8 cellular contexts compared by ENCODE assay signal in genomic region chrX:71178908-71179307, GRCh38. TPM values are rescaled to one million over a fixed set of nuclear protein-coding genes. Genes with fewer than 3 reads are reported as not detected.
DNase-seq lines count a peak whose midpoint lies in the region; ATAC-seq and TF ChIP-seq lines count a peak whose summit lies in the region.

No MANE protein-coding gene starts in this region.

- H3K9me3 ChIP-seq in heart left ventricle (no peaks in the 10 kb centered on the region), psoas muscle (no peaks in the 10 kb centered on the region)

- POLR2A ChIA-PET in activated naive CD8-positive, alpha-beta T cell treated with anti-CD3 and anti-CD28 coated beads, Interleukin-2, amount 10 ng/mL, durations not matched to agents 7 days and 5 days (lab: Charles Lee) = no interaction called here

- H3K4me1 ChIP-seq in heart left ventricle = peaks cover 0 to 12% (median 0%) of the 10 kb centered on the region in 12 donors
- no peaks in the 10 kb centered on the region for H3K4me1 ChIP-seq in psoas muscle

- H3K36me3 ChIP-seq in heart left ventricle (no peaks in the 10 kb centered on the region), psoas muscle (ENCODE audit: insufficient read depth in 1 of 2, low read depth in 1 of 2) (no peaks in the 10 kb centered on the region)

- peak overlapping the region; percentile 70 for H3K27ac Mint-ChIP-seq in activated naive CD8-positive, alpha-beta T cell treated with anti-CD3 and anti-CD28 coated beads, Interleukin-2, amount 10 ng/mL, durations not matched to agents 7 days and 5 days

- intact Hi-C loops in heart left ventricle (cut with DNase I) = loop anchor here (2.0 to 10.0 kb wide), 13 partner anchors 54 to 414 kb away; partner anchors contain the start of gene FOXO4 (in 2 of the 10)
- intact Hi-C loops in psoas muscle (cut with DNase I) = loop anchor here (5.0 to 10.0 kb wide), 3 partner anchors 184 to 724 kb away; no protein-coding TSS in a partner anchor

- DNase-seq in GM04504 (ENCODE audit: low read depth) (peak; percentile 27), LHCN-M2 (ENCODE audit: low read depth) (peak; percentile 51), RKO (ENCODE audit: low spot score) (peak; percentile 75), heart left ventricle (peak in 3 of 5 donors; percentile 30 to 38 (median 35)), psoas muscle (peak in 1 of 2 donors; percentile 33)
- no peak for DNase-seq in activated naive CD8-positive, alpha-beta T cell treated with anti-CD3 and anti-CD28 coated beads, Interleukin-2, amount 10 ng/mL, durations not matched to agents 7 days and 5 days

- peaks cover 16% of the 10 kb centered on the region for H3K4me1 Mint-ChIP-seq in activated naive CD8-positive, alpha-beta T cell treated with anti-CD3 and anti-CD28 coated beads, Interleukin-2, amount 10 ng/mL, durations not matched to agents 7 days and 5 days

- no peaks in the 10 kb centered on the region for H3K27me3 Mint-ChIP-seq in activated naive CD8-positive, alpha-beta T cell treated with anti-CD3 and anti-CD28 coated beads, Interleukin-2, amount 10 ng/mL, durations not matched to agents 7 days and 5 days

- TF ChIP-seq CTCF in heart left ventricle (IDR thresholded peaks at IDR 0.05) (peak; percentile 50 to 72 (median 66)), psoas muscle (IDR thresholded peaks at IDR 0.05) (peak; percentile 68)

- H3K4me3 Mint-ChIP-seq in activated naive CD8-positive, alpha-beta T cell treated with anti-CD3 and anti-CD28 coated beads, Interleukin-2, amount 10 ng/mL, durations not matched to agents 7 days and 5 days = no peak overlapping the region

- H3K9me3 Mint-ChIP-seq in activated naive CD8-positive, alpha-beta T cell treated with anti-CD3 and anti-CD28 coated beads, Interleukin-2, amount 10 ng/mL, durations not matched to agents 7 days and 5 days = no peaks in the 10 kb centered on the region

- ATAC-seq in activated naive CD8-positive, alpha-beta T cell treated with anti-CD3 and anti-CD28 coated beads, Interleukin-2, amount 10 ng/mL, durations not matched to agents 7 days and 5 days (ENCODE audit: low read depth) = no peak
- peak in 3 of 4 donors; percentile 31 to 51 (median 49) for ATAC-seq in heart left ventricle
- ATAC-seq in psoas muscle = peak in 3 of 4 donors; percentile 35 to 48 (median 46)
- ATAC-seq in HG02763 (IDR thresholded peaks at IDR 0.05; ENCODE audit: unreplicated experiment) = no peak
- ATAC-seq in GM19023 (IDR thresholded peaks at IDR 0.05; ENCODE audit: unreplicated experiment) = no peak

- no peak overlapping the region for H3K4me3 ChIP-seq in heart left ventricle
- H3K4me3 ChIP-seq in psoas muscle = no peak overlapping the region

- H3K27ac ChIP-seq in heart left ventricle (no peak overlapping the region), psoas muscle (no peak overlapping the region)

- H3K27me3 ChIP-seq in heart left ventricle (peaks cover 0 to 18% (median 0%) of the 10 kb centered on the region in 9 donors), psoas muscle (ENCODE audit: insufficient read depth in 3 of 3, low read length in 2 of 3) (no peaks in the 10 kb centered on the region)

- no peak for TF ChIP-seq POLR2A in heart left ventricle (IDR thresholded peaks at IDR 0.05)

- WGBS in heart left ventricle, 4 donors = 0 to 4% (median 1%) methylated on average over 4 of the region's 4 CpGs
- 0 to 1% (median 0%) methylated on average over 4 of the region's 4 CpGs for WGBS in psoas muscle, 3 donors

- peaks cover 13% of the 10 kb centered on the region for H3K36me3 Mint-ChIP-seq in activated naive CD8-positive, alpha-beta T cell treated with anti-CD3 and anti-CD28 coated beads, Interleukin-2, amount 10 ng/mL, durations not matched to agents 7 days and 5 days

RNA-seq across cellular contexts. Expression of gene NLGN3, which starts 34.3 kb away (rescaled TPM):
- total RNA-seq in LHCN-M2 (2014; rRNA removed) (0.06 and 0.23 TPM in 2 replicates), heart left ventricle (1 to 10 TPM in 1 of 9 donors, under 1 TPM in 8; 0.14 to 1.3 (median 0.52) TPM), psoas muscle (under 1 TPM; 0.07 to 0.32 (median 0.15) TPM)
- 0.12 TPM for polyA plus RNA-seq in LHCN-M2 (2012)
- 1 to 10 TPM; 1.4 to 1.9 TPM for total RNA-seq in activated naive CD8-positive, alpha-beta T cell treated with anti-CD3 and anti-CD28 coated beads, Interleukin-2, amount 10 ng/mL, durations not matched to agents 7 days and 5 days
- polyA plus RNA-seq in heart left ventricle (under 1 TPM; 0.15 to 0.19 TPM), psoas muscle (under 1 TPM; 0.04 to 0.10 (median 0.08) TPM)

RNA-seq across cellular contexts. Expression of gene GJB1, which starts 44.1 kb away (rescaled TPM):
- total RNA-seq in LHCN-M2 (2014; rRNA removed) (not detected in 2 replicates), heart left ventricle (not detected), psoas muscle (not detected)
- not detected for polyA plus RNA-seq in LHCN-M2 (2012)
- under 1 TPM in 1 of 2 experiments, not detected in 1; 0.26 TPM for total RNA-seq in activated naive CD8-positive, alpha-beta T cell treated with anti-CD3 and anti-CD28 coated beads, Interleukin-2, amount 10 ng/mL, durations not matched to agents 7 days and 5 days
- polyA plus RNA-seq in heart left ventricle (not detected), psoas muscle (under 1 TPM in 2 of 3 donors, not detected in 1; 0.05 TPM)

Comparison
In these comparisons a context has a peak if more than half of its experiments do, and no peak if none do; other contexts are left out.
1. ATAC-seq: peak in heart left ventricle (3 of 4) and psoas muscle (3 of 4); none in activated naive CD8-positive, alpha-beta T cell treated with anti-CD3 and anti-CD28 coated beads, Interleukin-2, amount 10 ng/mL, durations not matched to agents 7 days and 5 days (single experiment), HG02763 (single experiment) and GM19023 (single experiment).